ENCODE assay signal across 16 cellular contexts in the genomic region with DNA sequence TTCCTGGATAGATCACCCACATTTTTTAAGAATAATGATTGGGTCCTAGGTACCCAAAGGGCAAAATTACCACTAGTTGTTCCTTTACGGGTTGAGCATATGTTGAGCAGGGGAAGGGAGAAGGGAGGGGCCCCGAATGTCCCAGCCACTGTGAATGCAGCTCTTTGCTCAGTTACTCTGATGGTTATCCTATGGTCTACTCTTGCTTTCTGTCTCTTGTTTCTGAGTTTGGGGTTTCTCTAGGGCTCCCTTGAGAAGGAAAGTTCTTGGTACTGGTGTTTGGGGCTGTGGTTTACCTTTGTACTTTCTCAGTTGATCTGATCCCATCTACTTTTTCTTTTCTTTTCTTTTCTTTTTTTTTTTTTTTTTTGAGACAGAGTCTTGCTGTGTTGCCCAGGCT.
"Had no signal": no experiment of that assay in that cellular context is flagged by ENCODE, and none has a peak within 500 bp of the region (broad histone marks: within the 10 kb centered on the region; RNA-seq: fewer than 3 reads in every experiment).

No MANE protein-coding gene starts in this region.

- H3K27ac ChIP-seq: body of pancreas, sigmoid colon, tibial artery had no signal

- H3K9me3 ChIP-seq: body of pancreas, sigmoid colon, SK-N-SH, tibial artery had no signal

- DNase-seq: activated effector memory CD4-positive, alpha-beta T cell treated with anti-CD3 and anti-CD28 coated beads, Interleukin-2, amount 50 U/mL, for 16 hours; body of pancreas; dermis blood vessel endothelial cell; effector memory CD8-positive, alpha-beta T cell; immature natural killer cell; kidney glomerular epithelial cell; mesenchymal stem cell; naive thymus-derived CD4-positive, alpha-beta T cell; sigmoid colon; SK-N-SH; stimulated activated CD4-positive, alpha-beta T cell treated with anti-CD3 and anti-CD28 coated beads, Interleukin-4, amount 100 ng/mL, for 24 hours; stimulated activated naive CD4-positive, alpha-beta T cell; substantia nigra; T-cell; tibial artery had no signal

- H3K9ac ChIP-seq: SK-N-SH had no signal

- H3K4me3 ChIP-seq: body of pancreas, sigmoid colon, tibial artery had no signal

- H3K9me3 Mint-ChIP-seq: activated naive CD4-positive, alpha-beta T cell treated with anti-CD3 and anti-CD28 coated beads, Interleukin-2, amount 50 U/mL, for 72 hours; effector memory CD8-positive, alpha-beta T cell; naive thymus-derived CD4-positive, alpha-beta T cell; T-cell had no signal

- H3K4me2 ChIP-seq: SK-N-SH had no signal

- H3K27ac Mint-ChIP-seq: activated naive CD4-positive, alpha-beta T cell treated with anti-CD3 and anti-CD28 coated beads, Interleukin-2, amount 50 U/mL, for 72 hours; effector memory CD8-positive, alpha-beta T cell; immature natural killer cell had no signal

- H3K36me3 ChIP-seq: sigmoid colon, tibial artery had no signal

- H3K36me3 Mint-ChIP-seq: activated naive CD4-positive, alpha-beta T cell treated with anti-CD3 and anti-CD28 coated beads, Interleukin-2, amount 50 U/mL, for 72 hours; naive thymus-derived CD4-positive, alpha-beta T cell; T-cell had no signal

- H3K9me2 ChIP-seq: SK-N-SH had no signal

- H3K4me3 Mint-ChIP-seq: effector memory CD8-positive, alpha-beta T cell; immature natural killer cell; naive thymus-derived CD4-positive, alpha-beta T cell; T-cell had no signal

- H3K27me3 ChIP-seq: body of pancreas, sigmoid colon had no signal
